17 cellular contexts compared by ENCODE assay signal in the genomic region with DNA sequence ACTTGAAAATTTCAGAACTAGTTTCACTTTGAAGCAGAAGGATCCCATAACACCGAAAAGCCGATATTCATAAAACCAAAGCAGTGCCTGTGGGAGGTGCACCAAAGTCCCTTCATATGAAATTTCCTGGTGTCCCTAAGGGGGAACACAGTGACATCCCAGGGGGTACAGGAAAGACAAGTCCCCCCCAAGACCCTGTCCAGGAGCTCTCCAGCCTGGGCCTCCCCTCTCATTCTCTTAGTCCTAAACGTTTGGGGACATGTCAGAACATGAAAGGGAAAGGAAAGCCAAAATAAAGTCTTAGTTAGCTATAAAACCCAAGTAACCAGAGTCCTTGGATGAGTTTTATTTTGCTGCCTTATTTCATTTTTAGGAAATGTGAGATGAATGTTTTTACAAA. TPM values are rescaled to one million over a fixed set of nuclear protein-coding genes. Genes with fewer than 3 reads are reported as not detected.
DNase-seq lines count a peak whose midpoint lies in the region; ATAC-seq and TF ChIP-seq lines count a peak whose summit lies in the region.
"Had no signal": no experiment of that assay in that cellular context is flagged by ENCODE, and none has a peak within 500 bp of the region (broad histone marks: within the 10 kb centered on the region; RNA-seq: fewer than 3 reads in every experiment).

No MANE protein-coding gene starts in this region.

- peak overlapping the region; percentile 44 for H3K27ac ChIP-seq in left ventricle myocardium inferior (replicated peaks)
- H3K27ac ChIP-seq in OCI-LY3 (ENCODE audit: low read length) = no peak overlapping the region
- peak overlapping the region in 3 of 4 donors; percentile 27 to 56 (median 31) for H3K27ac ChIP-seq in gastroesophageal sphincter
- no peak overlapping the region for H3K27ac ChIP-seq in hepatocyte
- peak overlapping the region in 2 of 8 donors; percentile 13 to 28 for H3K27ac ChIP-seq in spleen
- H3K27ac ChIP-seq: neutrophil had no signal

- H3K4me2 ChIP-seq in OCI-LY3 (ENCODE audit: low read length) = peak overlapping the region; percentile 49
- no peak overlapping the region for H3K4me2 ChIP-seq in hepatocyte

- TF ChIP-seq POLR2A in gastroesophageal sphincter (IDR thresholded peaks at IDR 0.05) (no peak), spleen (IDR thresholded peaks at IDR 0.05) (no peak)

- H4K20me1 ChIP-seq in OCI-LY3 (ENCODE audit: insufficient read depth, low read length) (no peaks in the 10 kb centered on the region), hepatocyte (ENCODE audit: insufficient read depth, poor library complexity, severe bottlenecking) (no peaks in the 10 kb centered on the region)

- 0 out of 2 replicates have a peak overlapping the region, but pooled peaks have one; percentile 30 for H3K9ac ChIP-seq in OCI-LY3 (ENCODE audit: low read length)

- H3K4me3 ChIP-seq in left ventricle myocardium inferior (peak overlapping the region; percentile 17), OCI-LY3 (ENCODE audit: low read length) (peak overlapping the region; percentile 40), gastroesophageal sphincter (no peak overlapping the region), hepatocyte (no peak overlapping the region), spleen (no peak overlapping the region)
- H3K4me3 ChIP-seq: HAP-1, lung, stomach had no signal

- TF ChIP-seq CTCF in left ventricle myocardium inferior (IDR thresholded peaks at IDR 0.05; ENCODE audit: borderline replicate concordance) (no peak), OCI-LY3 (IDR thresholded peaks at IDR 0.05; ENCODE audit: low read depth, low read length) (no peak), gastroesophageal sphincter (IDR thresholded peaks at IDR 0.05) (no peak), hepatocyte (IDR thresholded peaks at IDR 0.05; ENCODE audit: poor library complexity) (no peak), spleen (IDR thresholded peaks at IDR 0.05 in 8 of 11, conservative IDR thresholded peaks at IDR 0.05 in 3 of 11) (no peak)

- H3K79me2 ChIP-seq in OCI-LY3 (ENCODE audit: low read length) = no peaks in the 10 kb centered on the region
- no peaks in the 10 kb centered on the region for H3K79me2 ChIP-seq in hepatocyte

- no peaks in the 10 kb centered on the region for H3K9me3 ChIP-seq in left ventricle myocardium inferior (replicated peaks)
- H3K9me3 ChIP-seq in OCI-LY3 (ENCODE audit: insufficient read depth, low read length) = no peaks in the 10 kb centered on the region
- no peaks in the 10 kb centered on the region for H3K9me3 ChIP-seq in gastroesophageal sphincter
- no peaks in the 10 kb centered on the region for H3K9me3 ChIP-seq in hepatocyte (ENCODE audit: low read depth)
- peaks cover 0 to 3% (median 0%) of the 10 kb centered on the region in 8 donors for H3K9me3 ChIP-seq in spleen
- H3K9me3 ChIP-seq: BE2C, esophagus squamous epithelium, HAP-1, neutrophil, stomach had no signal

- H3K9me2 ChIP-seq in hepatocyte (replicated peaks; ENCODE audit: insufficient read depth) = no peaks in the 10 kb centered on the region

- no peaks in the 10 kb centered on the region for H3K27me3 ChIP-seq in left ventricle myocardium inferior (ENCODE audit: low read depth)
- H3K27me3 ChIP-seq in OCI-LY3 (ENCODE audit: low read depth, low read length) = no peaks in the 10 kb centered on the region
- H3K27me3 ChIP-seq in gastroesophageal sphincter = peaks cover 5% of the 10 kb centered on the region
- H3K27me3 ChIP-seq in hepatocyte = no peaks in the 10 kb centered on the region
- H3K27me3 ChIP-seq in spleen (replicated peaks in 1 of 7) = no peaks in the 10 kb centered on the region
- H3K27me3 ChIP-seq: neutrophil, stomach had no signal

- DNase-seq in left ventricle myocardium inferior = no peak
- DNase-seq in left cardiac atrium = no peak
- DNase-seq in hepatocyte (ENCODE audit: low spot score) = no peak
- DNase-seq in NCI-H146 (lab: John Stamatoyannopoulos, UW) = no peak
- DNase-seq in spleen = no peak
- DNase-seq: activated CD4-positive, alpha-beta T cell treated with anti-CD3 and anti-CD28 coated beads for 48 hours; BE2C; DMS 273 treated with DMSO at 0.1 percent for 48 hours; esophagus squamous epithelium; NCI-H1930; stomach had no signal

- H3K36me3 ChIP-seq in left ventricle myocardium inferior (no peaks in the 10 kb centered on the region), OCI-LY3 (replicated peaks; ENCODE audit: low read depth, low read length) (no peaks in the 10 kb centered on the region), gastroesophageal sphincter (no peaks in the 10 kb centered on the region), hepatocyte (replicated peaks; ENCODE audit: insufficient read depth, low read depth) (no peaks in the 10 kb centered on the region), spleen (no peaks in the 10 kb centered on the region)
- H3K36me3 ChIP-seq: BE2C, esophagus squamous epithelium, HAP-1, neutrophil, stomach had no signal

- TF ChIP-seq EP300 in gastroesophageal sphincter (IDR thresholded peaks at IDR 0.05) = no peak

- ATAC-seq in left cardiac atrium (no peak), gastroesophageal sphincter (no peak), GM21381 (IDR thresholded peaks at IDR 0.05; ENCODE audit: unreplicated experiment) (no peak)

- intact Hi-C loops in left ventricle myocardium inferior (cut with micrococcal nuclease) = no loop called here
- intact Hi-C loops in left cardiac atrium (cut with DNase I) = no loop called here
- intact Hi-C loops in spleen (cut with DNase I; ENCODE audit: low total_unique reads) = no loop called here

- H2AFZ ChIP-seq in OCI-LY3 (ENCODE audit: low read depth, low read length) = peak overlapping the region; percentile 63; the same call in 1 of the 2 replicates
- no peak overlapping the region for H2AFZ ChIP-seq in hepatocyte

- 58 to 60% methylated on average over 3 of the region's 3 CpGs for WGBS in gastroesophageal sphincter (ENCODE audit: low coverage in 1 of 2), 2 donors
- 79% methylated on average over 3 of the region's 3 CpGs for WGBS in hepatocyte (ENCODE audit: low lambda C conversion rate, missing lambda C conversion rate)
- 53 to 73% (median 63%) methylated on average over 3 of the region's 3 CpGs for WGBS in spleen, 5 donors

- peaks cover 22% of the 10 kb centered on the region for H3K4me1 ChIP-seq in left ventricle myocardium inferior
- H3K4me1 ChIP-seq in OCI-LY3 (ENCODE audit: low read length) = no peaks in the 10 kb centered on the region
- no peaks in the 10 kb centered on the region for H3K4me1 ChIP-seq in gastroesophageal sphincter
- no peaks in the 10 kb centered on the region for H3K4me1 ChIP-seq in hepatocyte (ENCODE audit: insufficient read depth)
- H3K4me1 ChIP-seq in spleen = no peaks in the 10 kb centered on the region
- H3K4me1 ChIP-seq: BE2C, esophagus squamous epithelium, HAP-1 had no signal

RNA-seq across cellular contexts. Expression of a gene that starts 56.6 kb away (rescaled TPM):
- total RNA-seq in left ventricle myocardium inferior (24.6 TPM), left cardiac atrium (10 to 100 TPM; 18.8 to 20.1 TPM), gastroesophageal sphincter (10 to 100 TPM; 19.8 to 50.3 (median 28.6) TPM), hepatocyte (25.1 and 26.6 TPM in 2 replicates), spleen (10 to 100 TPM; 11.5 to 26.4 (median 15.7) TPM)
- polyA plus RNA-seq in hepatocyte (54.1 and 57.1 TPM in 2 replicates), spleen (10 to 100 TPM; 21.1 to 24.8 (median 24.6) TPM)

RNA-seq across cellular contexts. Expression of a gene that starts 56.7 kb away (rescaled TPM):
- total RNA-seq in left ventricle myocardium inferior (0.60 TPM), left cardiac atrium (1 to 10 TPM in 1 of 2 donors, under 1 TPM in 1; 0.24 to 1.1 TPM), gastroesophageal sphincter (under 1 TPM in 3 of 4 donors, not detected in 1; 0.19 to 0.81 (median 0.27) TPM), hepatocyte (4.9 and 5.6 TPM in 2 replicates), spleen (1 to 10 TPM; 1.4 to 5.0 (median 3.7) TPM)
- polyA plus RNA-seq in hepatocyte (3.1 and 5.6 TPM in 2 replicates), spleen (1 to 10 TPM in 2 of 3 donors, under 1 TPM in 1; 0.65 to 2.6 (median 1.8) TPM)

Comparison
In these comparisons a context has a peak if more than half of its experiments do, and no peak if none do; other contexts are left out.
1. H3K27ac ChIP-seq: peak in left ventricle myocardium inferior (single experiment) and gastroesophageal sphincter (3 of 4); none in OCI-LY3 (single experiment) and hepatocyte (single experiment).
2. H3K4me3 ChIP-seq: peak in left ventricle myocardium inferior (single experiment) and OCI-LY3 (single experiment); none in gastroesophageal sphincter (0 of 2), hepatocyte (single experiment) and spleen (0 of 8).